Comparison of ENCODE assay signal across 18 cellular contexts in the genomic region with DNA sequence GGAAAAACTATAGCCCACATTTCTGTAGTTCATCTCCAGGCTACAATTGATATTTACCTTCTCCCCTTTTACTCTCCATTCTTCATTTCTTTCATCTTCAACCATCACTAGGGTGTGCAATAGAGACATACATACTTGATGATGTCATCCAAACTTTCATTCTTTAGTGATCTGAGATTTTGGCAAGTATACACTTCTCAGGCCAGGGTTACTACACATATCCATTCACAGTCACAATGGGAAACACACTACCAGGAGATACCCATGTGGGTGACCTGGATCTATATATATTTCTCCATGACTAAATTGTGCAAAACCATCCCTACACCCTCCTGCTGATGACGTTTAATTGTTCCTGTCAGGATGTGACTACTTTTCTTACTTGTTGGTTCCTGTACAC.
A peak's percentile ranks its signal among the peaks of the same experiment; 100 is the strongest.
DNase-seq lines count a peak whose midpoint lies in the region; ATAC-seq, FAIRE-seq and TF ChIP-seq lines count a peak whose summit lies in the region.
"Had no signal": no experiment of that assay in that cellular context is flagged by ENCODE, and none has a peak within 500 bp of the region (broad histone marks: within the 10 kb centered on the region; RNA-seq: fewer than 3 reads in every experiment).

No MANE protein-coding gene starts in this region.

- H3K4me2 ChIP-seq in HepG2 (ENCODE audit: low read depth, low read length): no peak overlapping the region
- H3K4me2 ChIP-seq: BLaER1 treated with 17β-estradiol and CSF1 and Interleukin-3, amounts not matched to agents 10 nM and 100 nM had no signal

- no peaks in the 10 kb centered on the region for H3K36me3 ChIP-seq in HepG2 (replicated peaks in 1 of 2; ENCODE audit: control insufficient read depth in 1 of 2, insufficient read depth in 2 of 2, low read length in 2 of 2)
- H3K36me3 ChIP-seq in right lobe of liver: no peaks in the 10 kb centered on the region
- H3K36me3 ChIP-seq in BE2C: no peaks in the 10 kb centered on the region
- H3K36me3 ChIP-seq: BLaER1 treated with 17β-estradiol and CSF1 and Interleukin-3, amounts not matched to agents 10 nM and 100 nM had no signal

- no peak overlapping the region for H2AFZ ChIP-seq in HepG2 (ENCODE audit: low read length)

- BruUV-seq in HepG2 (replicated peaks; lab: Mats Ljungman, UMichigan): no TSS peak

- no peaks in the 10 kb centered on the region for H3K79me2 ChIP-seq in HepG2 (ENCODE audit: insufficient read depth, low read length)

- H3K9ac ChIP-seq in HepG2 (ENCODE audit: insufficient read depth, low read depth, low read length): no peak overlapping the region
- H3K9ac ChIP-seq: BLaER1 treated with 17β-estradiol and CSF1 and Interleukin-3, amounts not matched to agents 10 nM and 100 nM had no signal

- 0% methylated on average over 1 of the region's 1 CpG for WGBS in HepG2 (ENCODE audit: low lambda C conversion rate)
- 38% methylated on average over 1 of the region's 1 CpG for WGBS in right lobe of liver (ENCODE audit: insufficient coverage, low coverage, low lambda C conversion rate, missing lambda C conversion rate)

- intact Hi-C loops in HepG2 (cut with micrococcal nuclease; ENCODE audit: unreplicated experiment): no loop called here
- intact Hi-C loops in right lobe of liver (cut with DNase I): no loop called here

- TF ChIP-seq EP300 in HepG2 (IDR thresholded peaks at IDR 0.05; ENCODE audit: low read depth in 2 of 2, low read length in 2 of 2) (no peak), HepG2 (CRISPR knock-in tag; IDR thresholded peaks at IDR 0.05; ENCODE audit: borderline replicate concordance) (no peak)

- peaks cover 59% of the 10 kb centered on the region for H3K9me3 ChIP-seq in HepG2 (ENCODE audit: low read length)
- no peaks in the 10 kb centered on the region for H3K9me3 ChIP-seq in right lobe of liver
- H3K9me3 ChIP-seq in BE2C: no peaks in the 10 kb centered on the region
- H3K9me3 ChIP-seq: BLaER1 treated with 17β-estradiol and CSF1 and Interleukin-3, amounts not matched to agents 10 nM and 100 nM had no signal

- POLR2A ChIA-PET in HepG2 (lab: Yijun Ruan, JAX): no interaction called here

- in situ Hi-C loops in HepG2 (cut with HindIII; ENCODE audit: extremely low pct_ligation_motif_present, low pct_unique_long_range_greater_than_20kb): no loop called here

- TF ChIP-seq POLR2A in HepG2 (IDR thresholded peaks at IDR 0.05; ENCODE audit: insufficient read depth in 1 of 2, low read depth in 2 of 2, low read length in 2 of 2) (no peak), right lobe of liver (IDR thresholded peaks at IDR 0.05) (no peak)

- no peak overlapping the region for H3K27ac ChIP-seq in HepG2 (ENCODE audit: extremely low read length, insufficient read depth, low read length)
- no peak overlapping the region for H3K27ac ChIP-seq in right lobe of liver
- H3K27ac ChIP-seq: BLaER1 treated with 17β-estradiol and CSF1 and Interleukin-3, amounts not matched to agents 10 nM and 100 nM; SK-N-MC had no signal

- H3K27me3 ChIP-seq in HepG2 (ENCODE audit: control insufficient read depth in 1 of 2, insufficient read depth in 2 of 2, low read length in 2 of 2): no peaks in the 10 kb centered on the region
- no peaks in the 10 kb centered on the region for H3K27me3 ChIP-seq in right lobe of liver
- no peaks in the 10 kb centered on the region for H3K27me3 ChIP-seq in BE2C
- H3K27me3 ChIP-seq: BLaER1 treated with 17β-estradiol and CSF1 and Interleukin-3, amounts not matched to agents 10 nM and 100 nM had no signal

- H3K4me1 ChIP-seq in HepG2 (ENCODE audit: insufficient read depth, low read length): no peaks in the 10 kb centered on the region
- H3K4me1 ChIP-seq in right lobe of liver: no peaks in the 10 kb centered on the region
- H3K4me1 ChIP-seq in BE2C: no peaks in the 10 kb centered on the region

- no peak for TF ChIP-seq CTCF in HepG2 (CRISPR knock-in tag; IDR thresholded peaks at IDR 0.05)
- TF ChIP-seq CTCF in right lobe of liver (IDR thresholded peaks at IDR 0.05): no peak
- no peak for TF ChIP-seq CTCF in BE2C (IDR thresholded peaks at IDR 0.05; ENCODE audit: low read depth, low read length)

- DNase-seq in HepG2 (ENCODE audit: low spot score) (no peak), right lobe of liver (no peak), NCI-H226 (peak; percentile 5), fibroblast of gingiva (ENCODE audit: low read depth) (peak; percentile 9), NCI-H2081 treated with DMSO at 0.1 percent for 48 hours (lab: John Stamatoyannopoulos, UW) (no peak), A172 (ENCODE audit: low spot score) (no peak), BE2C (no peak)
- DNase-seq: 8988T; Calu3; CD8-positive, alpha-beta T cell; NCI-H1105; NCI-H2081; NCI-H524; SHP77 had no signal

- no peak for FAIRE-seq in HepG2 (lab: Jason Lieb, UNC)
- FAIRE-seq: HTR-8/SVneo had no signal

- no peak for ATAC-seq in HepG2
- no peak for ATAC-seq in right lobe of liver
- no peak for ATAC-seq in HG03520 (IDR thresholded peaks at IDR 0.05; ENCODE audit: unreplicated experiment)
- ATAC-seq: CD8-positive, alpha-beta T cell had no signal

- no peak for TF ChIP-seq RAD21 in HepG2 (CRISPR knock-in tag; IDR thresholded peaks at IDR 0.05)

- no peaks in the 10 kb centered on the region for H4K20me1 ChIP-seq in HepG2 (ENCODE audit: insufficient read depth, low read length)
- H4K20me1 ChIP-seq: BLaER1 treated with 17β-estradiol and CSF1 and Interleukin-3, amounts not matched to agents 10 nM and 100 nM had no signal

- H3K4me3 ChIP-seq in HepG2 (replicated peaks in 1 of 3; ENCODE audit: insufficient read depth in 1 of 3, low read depth in 2 of 3, low read length in 3 of 3) (no peak overlapping the region), right lobe of liver (no peak overlapping the region), BE2C (ENCODE audit: low read depth, low read length) (no peak overlapping the region)
- H3K4me3 ChIP-seq: BLaER1 treated with 17β-estradiol and CSF1 and Interleukin-3, amounts not matched to agents 10 nM and 100 nM; SK-N-MC had no signal

- CTCF ChIA-PET in HepG2 (lab: Yijun Ruan, JAX; ENCODE audit: low intra/inter-chr PET ratio, low total read pairs): no interaction called here

TF ChIP-seq in HepG2, 621 proteins besides CTCF, POLR2A, EP300 and RAD21:
- no peak for TF ChIP-seq HOXD1 (CRISPR knock-in tag; IDR thresholded peaks at IDR 0.05)
- no peak for TF ChIP-seq MYNN (CRISPR knock-in tag; IDR thresholded peaks at IDR 0.05; ENCODE audit: low read depth)
- TF ChIP-seq ZNF232 (CRISPR knock-in tag; IDR thresholded peaks at IDR 0.05; ENCODE audit: borderline replicate concordance): no peak
- TF ChIP-seq GLI4 (CRISPR knock-in tag; IDR thresholded peaks at IDR 0.05; ENCODE audit: borderline replicate concordance): no peak
- TF ChIP-seq, protein P1, sequence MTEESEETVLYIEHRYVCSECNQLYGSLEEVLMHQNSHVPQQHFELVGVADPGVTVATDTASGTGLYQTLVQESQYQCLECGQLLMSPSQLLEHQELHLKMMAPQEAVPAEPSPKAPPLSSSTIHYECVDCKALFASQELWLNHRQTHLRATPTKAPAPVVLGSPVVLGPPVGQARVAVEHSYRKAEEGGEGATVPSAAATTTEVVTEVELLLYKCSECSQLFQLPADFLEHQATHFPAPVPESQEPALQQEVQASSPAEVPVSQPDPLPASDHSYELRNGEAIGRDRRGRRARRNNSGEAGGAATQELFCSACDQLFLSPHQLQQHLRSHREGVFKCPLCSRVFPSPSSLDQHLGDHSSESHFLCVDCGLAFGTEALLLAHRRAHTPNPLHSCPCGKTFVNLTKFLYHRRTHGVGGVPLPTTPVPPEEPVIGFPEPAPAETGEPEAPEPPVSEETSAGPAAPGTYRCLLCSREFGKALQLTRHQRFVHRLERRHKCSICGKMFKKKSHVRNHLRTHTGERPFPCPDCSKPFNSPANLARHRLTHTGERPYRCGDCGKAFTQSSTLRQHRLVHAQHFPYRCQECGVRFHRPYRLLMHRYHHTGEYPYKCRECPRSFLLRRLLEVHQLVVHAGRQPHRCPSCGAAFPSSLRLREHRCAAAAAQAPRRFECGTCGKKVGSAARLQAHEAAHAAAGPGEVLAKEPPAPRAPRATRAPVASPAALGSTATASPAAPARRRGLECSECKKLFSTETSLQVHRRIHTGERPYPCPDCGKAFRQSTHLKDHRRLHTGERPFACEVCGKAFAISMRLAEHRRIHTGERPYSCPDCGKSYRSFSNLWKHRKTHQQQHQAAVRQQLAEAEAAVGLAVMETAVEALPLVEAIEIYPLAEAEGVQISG (CRISPR knock-in tag; IDR thresholded peaks at IDR 0.05): no peak
- TF ChIP-seq, protein P2, sequence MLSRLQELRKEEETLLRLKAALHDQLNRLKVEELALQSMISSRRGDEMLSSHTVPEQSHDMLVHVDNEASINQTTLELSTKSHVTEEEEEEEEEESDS (CRISPR knock-in tag; IDR thresholded peaks at IDR 0.05; ENCODE audit: borderline replicate concordance): no peak
- TF ChIP-seq CREB1 (IDR thresholded peaks at IDR 0.05): peak; percentile 40
- TF ChIP-seq CREB1 (CRISPR knock-in tag; IDR thresholded peaks at IDR 0.05): no peak
- no peak for TF ChIP-seq MTA1 (CRISPR knock-in tag; IDR thresholded peaks at IDR 0.05; ENCODE audit: borderline replicate concordance)
- no peak for TF ChIP-seq FOXJ3 (CRISPR knock-in tag; IDR thresholded peaks at IDR 0.05; ENCODE audit: borderline replicate concordance)
- peak; percentile 92 for TF ChIP-seq ATF7 (IDR thresholded peaks at IDR 0.05)
- no peak for TF ChIP-seq ATF7 (CRISPR knock-in tag; IDR thresholded peaks at IDR 0.05)
- TF ChIP-seq, protein P3, sequence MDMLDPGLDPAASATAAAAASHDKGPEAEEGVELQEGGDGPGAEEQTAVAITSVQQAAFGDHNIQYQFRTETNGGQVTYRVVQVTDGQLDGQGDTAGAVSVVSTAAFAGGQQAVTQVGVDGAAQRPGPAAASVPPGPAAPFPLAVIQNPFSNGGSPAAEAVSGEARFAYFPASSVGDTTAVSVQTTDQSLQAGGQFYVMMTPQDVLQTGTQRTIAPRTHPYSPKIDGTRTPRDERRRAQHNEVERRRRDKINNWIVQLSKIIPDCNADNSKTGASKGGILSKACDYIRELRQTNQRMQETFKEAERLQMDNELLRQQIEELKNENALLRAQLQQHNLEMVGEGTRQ (IDR thresholded peaks at IDR 0.05; ENCODE audit: low read depth, low read length): no peak
- TF ChIP-seq, protein P3 (CRISPR knock-in tag; IDR thresholded peaks at IDR 0.05; ENCODE audit: borderline replicate concordance): no peak

Comparison
In these comparisons a context has a peak if more than half of its experiments do, and no peak if none do; other contexts are left out.
1. DNase-seq: peak in NCI-H226 (single experiment) and fibroblast of gingiva (single experiment); none in HepG2 (single experiment), right lobe of liver (0 of 3), NCI-H2081 treated with DMSO at 0.1 percent for 48 hours (single experiment), A172 (single experiment) and BE2C (single experiment).